In genomic region chrX:98203800-98204199, GRCh38 we compare ENCODE assay signal across 27 cellular contexts.
"Had no signal": no experiment of that assay in that cellular context is flagged by ENCODE, and none has a peak within 500 bp of the region (broad histone marks: within the 10 kb centered on the region; RNA-seq: fewer than 3 reads in every experiment).

No MANE protein-coding gene starts in this region.

- H3K27ac Mint-ChIP-seq: activated B cell treated with CpG ODN at 0.5 μM for 24 hours; activated CD8-positive, alpha-beta T cell treated with anti-CD3 and anti-CD28 coated beads, Interleukin-2, amount 10 ng/mL, durations not matched to agents 7 days and 5 days; activated naive CD8-positive, alpha-beta T cell; brain; dendritic cell treated with granulocyte-macrophage colony-stimulating factor and Interleukin-4, amounts not matched to agents 40 ng/mL and 50 ng/mL, for 4 days; nephron progenitor cell; progenitor cell of endocrine pancreas; T-helper 17 cell had no signal

- H3K9me3 Mint-ChIP-seq: activated B cell treated with CpG ODN at 0.5 μM for 24 hours, brain, nephron progenitor cell had no signal

- H3K4me1 Mint-ChIP-seq: activated B cell treated with CpG ODN at 0.5 μM for 24 hours, brain, nephron progenitor cell, T-helper 17 cell had no signal

- DNase-seq: activated B cell treated with CpG ODN at 0.5 μM for 24 hours; activated CD4-positive, alpha-beta T cell treated with anti-CD3 and anti-CD28 coated beads for 48 hours; activated CD8-positive, alpha-beta memory T cell treated with anti-CD3 and anti-CD28 coated beads, Interleukin-2, amount 50 U/mL, for 4 hours; activated CD8-positive, alpha-beta T cell treated with anti-CD3 and anti-CD28 coated beads, Interleukin-2, amount 10 ng/mL, durations not matched to agents 7 days and 5 days; activated gamma-delta T cell; activated T-cell treated with anti-CD3 and anti-CD28 coated beads, Interleukin-2, amount 50 U/mL, for 48 hours; amygdala; cerebellar nuclear complex; effector memory CD4-positive, alpha-beta T cell; glutamatergic neuron; hypothalamus; kidney; left ventricle myocardium superior; nephron progenitor cell; occipital lobe; right cardiac atrium; stimulated activated CD4-positive, alpha-beta T cell treated with anti-CD3 and anti-CD28 coated beads, Interleukin-4, amount 100 ng/mL, for 24 hours; stimulated activated naive CD4-positive, alpha-beta T cell; substantia nigra; T-helper 17 cell had no signal

- H3K36me3 Mint-ChIP-seq: activated naive CD8-positive, alpha-beta T cell; brain had no signal

- H3K36me3 ChIP-seq: tibial nerve had no signal

- H3K27me3 Mint-ChIP-seq: activated B cell treated with CpG ODN at 0.5 μM for 24 hours; activated naive CD8-positive, alpha-beta T cell; brain; dendritic cell treated with granulocyte-macrophage colony-stimulating factor and Interleukin-4, amounts not matched to agents 40 ng/mL and 50 ng/mL, for 4 days; progenitor cell of endocrine pancreas; T-helper 17 cell had no signal

- H3K4me1 ChIP-seq: tibial nerve had no signal

- H3K4me3 ChIP-seq: skin epidermis, tibial nerve had no signal

- FAIRE-seq: TTC549 had no signal

- H3K27ac ChIP-seq: skin epidermis, tibial nerve had no signal

- H3K9me3 ChIP-seq: tibial nerve had no signal

- H3K4me3 Mint-ChIP-seq: activated B cell treated with CpG ODN at 0.5 μM for 24 hours; activated CD8-positive, alpha-beta T cell treated with anti-CD3 and anti-CD28 coated beads, Interleukin-2, amount 10 ng/mL, durations not matched to agents 7 days and 5 days; activated naive CD8-positive, alpha-beta T cell; brain; dendritic cell treated with granulocyte-macrophage colony-stimulating factor and Interleukin-4, amounts not matched to agents 40 ng/mL and 50 ng/mL, for 4 days; nephron progenitor cell; T-helper 17 cell had no signal
